ENCODE assay signal across 18 cellular contexts in genomic region chr7:148903504-148903903, GRCh38.
"Had no signal": no experiment of that assay in that cellular context is flagged by ENCODE, and none has a peak within 500 bp of the region (broad histone marks: within the 10 kb centered on the region; RNA-seq: fewer than 3 reads in every experiment).

No MANE protein-coding gene starts in this region.

- H3K27ac Mint-ChIP-seq: endodermal cell; natural killer cell; stimulated activated effector memory CD8-positive, alpha-beta T cell treated with anti-CD3 and anti-CD28 coated beads, Interleukin-12 subunit alpha, Interleukin-12 subunit beta, amount 100 ng/mL, for 72 hours; T-helper 17 cell had no signal

- DNase-seq: activated CD4-positive, alpha-beta T cell treated with anti-CD3 and anti-CD28 coated beads, Interleukin-2, amount 50 U/mL, for 4 hours; activated naive CD4-positive, alpha-beta T cell treated with Interleukin-2 at 50 U/mL for 16 hours; cerebellar nuclear complex; endodermal cell; heart right ventricle; islet precursor cell; left cardiac atrium; midbrain; natural killer cell; small intestine; stimulated activated CD4-positive, alpha-beta T cell treated with anti-CD3 and anti-CD28 coated beads, Interleukin-2, amount 100 ng/mL, for 24 hours; T-helper 17 cell; testis; trophoblast cell; uterus had no signal

- H3K4me1 Mint-ChIP-seq: natural killer cell; stimulated activated effector memory CD8-positive, alpha-beta T cell treated with anti-CD3 and anti-CD28 coated beads, Interleukin-12 subunit alpha, Interleukin-12 subunit beta, amount 100 ng/mL, for 72 hours had no signal

- ATAC-seq: gastroesophageal sphincter; heart right ventricle; left cardiac atrium; natural killer cell; sciatic nerve; stimulated activated effector memory CD8-positive, alpha-beta T cell treated with anti-CD3 and anti-CD28 coated beads, Interleukin-12 subunit alpha, Interleukin-12 subunit beta, amount 100 ng/mL, for 72 hours; T-helper 17 cell had no signal

- H3K36me3 Mint-ChIP-seq: natural killer cell; stimulated activated effector memory CD8-positive, alpha-beta T cell treated with anti-CD3 and anti-CD28 coated beads, Interleukin-12 subunit alpha, Interleukin-12 subunit beta, amount 100 ng/mL, for 72 hours had no signal

- H3K9me3 Mint-ChIP-seq: endodermal cell; natural killer cell; stimulated activated effector memory CD8-positive, alpha-beta T cell treated with anti-CD3 and anti-CD28 coated beads, Interleukin-12 subunit alpha, Interleukin-12 subunit beta, amount 100 ng/mL, for 72 hours had no signal

- H3K4me3 Mint-ChIP-seq: endodermal cell; natural killer cell; stimulated activated effector memory CD8-positive, alpha-beta T cell treated with anti-CD3 and anti-CD28 coated beads, Interleukin-12 subunit alpha, Interleukin-12 subunit beta, amount 100 ng/mL, for 72 hours; T-helper 17 cell had no signal
